ENCODE assay signal across 23 cellular contexts in genomic region chr20:50692553-50692933, GRCh38. TPM values are rescaled to one million over a fixed set of nuclear protein-coding genes. Genes with fewer than 3 reads are reported as not detected.
DNase-seq lines count a peak whose midpoint lies in the region; FAIRE-seq and TF ChIP-seq lines count a peak whose summit lies in the region.
"Had no signal": no experiment of that assay in that cellular context is flagged by ENCODE, and none has a peak within 500 bp of the region (broad histone marks: within the 10 kb centered on the region; RNA-seq: fewer than 3 reads in every experiment).

No MANE protein-coding gene starts in this region.

- no peaks in the 10 kb centered on the region for H3K9me3 Mint-ChIP-seq in MCF 10A (ENCODE audit: unreplicated experiment)
- H3K9me3 Mint-ChIP-seq: activated naive CD4-positive, alpha-beta T cell treated with anti-CD3 and anti-CD28 coated beads, Interleukin-2, amount 50 U/mL, for 72 hours; activated T-cell treated with anti-CD3 and anti-CD28 coated beads, Interleukin-2, amount 50 U/mL, for 72 hours; stimulated activated naive CD8-positive, alpha-beta T cell treated with anti-CD3 and anti-CD28 coated beads, Interleukin-15, Interleukin-2, amounts not matched to agents 100 ng/mL and 50 ng/mL, for 24 hours had no signal

- POLR2A ChIA-PET in MCF 10A (lab: Yijun Ruan, JAX): no interaction called here

- H3K9ac ChIP-seq in mammary epithelial cell (ENCODE audit: insufficient read depth, low read length): no peak overlapping the region
- no peak overlapping the region for H3K9ac ChIP-seq in liver (ENCODE audit: low read depth in 1 of 2, low read length in 2 of 2)
- no peak overlapping the region for H3K9ac ChIP-seq in kidney (ENCODE audit: low read length in 2 of 2)

- no peaks in the 10 kb centered on the region for H3K36me3 Mint-ChIP-seq in MCF 10A (ENCODE audit: insufficient read depth, unreplicated experiment)
- H3K36me3 Mint-ChIP-seq: activated naive CD4-positive, alpha-beta T cell treated with anti-CD3 and anti-CD28 coated beads, Interleukin-2, amount 50 U/mL, for 72 hours had no signal

- no peak overlapping the region for H3K27ac Mint-ChIP-seq in MCF 10A (ENCODE audit: low read depth, unreplicated experiment)
- H3K27ac Mint-ChIP-seq: activated naive CD4-positive, alpha-beta T cell treated with anti-CD3 and anti-CD28 coated beads, Interleukin-2, amount 50 U/mL, for 72 hours; activated T-cell treated with anti-CD3 and anti-CD28 coated beads, Interleukin-2, amount 50 U/mL, for 72 hours; progenitor cell of endocrine pancreas; stimulated activated naive CD8-positive, alpha-beta T cell treated with anti-CD3 and anti-CD28 coated beads, Interleukin-15, Interleukin-2, amounts not matched to agents 100 ng/mL and 50 ng/mL, for 24 hours had no signal

- H3K4me1 ChIP-seq in mammary epithelial cell (ENCODE audit: insufficient read depth, low read length): peaks cover 10% of the 10 kb centered on the region
- H3K4me1 ChIP-seq in liver (ENCODE audit: control insufficient read depth in 4 of 4, insufficient read depth in 4 of 4, low read length in 3 of 4): peaks cover 0 to 8% (median 1%) of the 10 kb centered on the region in 4 donors
- H3K4me1 ChIP-seq in tibial nerve: peaks cover 0 to 33% (median 8%) of the 10 kb centered on the region in 4 donors
- peaks cover 0 to 14% of the 10 kb centered on the region in 2 donors for H3K4me1 ChIP-seq in kidney (ENCODE audit: control insufficient read depth in 1 of 2, insufficient read depth in 1 of 2, low read depth in 1 of 2, low read length in 2 of 2)
- H3K4me1 ChIP-seq: SJSA1 had no signal

- dilution Hi-C loops in mammary epithelial cell (cut with HindIII; ENCODE audit: low sequenced_read_pairs): no loop called here

- intact Hi-C loops in mammary epithelial cell (cut with micrococcal nuclease): no loop called here
- intact Hi-C loops in MCF 10A (cut with micrococcal nuclease): no loop called here
- intact Hi-C loops in kidney (cut with DNase I): no loop called here

- H3K9me3 ChIP-seq in mammary epithelial cell (replicated peaks; ENCODE audit: insufficient read depth, low read length): no peaks in the 10 kb centered on the region
- no peaks in the 10 kb centered on the region for H3K9me3 ChIP-seq in liver (ENCODE audit: control insufficient read depth in 4 of 4, low read length in 3 of 4)
- no peaks in the 10 kb centered on the region for H3K9me3 ChIP-seq in tibial nerve
- no peaks in the 10 kb centered on the region for H3K9me3 ChIP-seq in kidney (ENCODE audit: control insufficient read depth in 1 of 2, low read length in 2 of 2)
- H3K9me3 ChIP-seq: SJSA1, upper lobe of right lung had no signal

- no peak for DNase-seq in mammary epithelial cell
- DNase-seq in MCF 10A (ENCODE audit: unreplicated experiment): no peak
- DNase-seq in tibial nerve (ENCODE audit: low spot score in 2 of 2): no peak
- no peak for DNase-seq in iPS-NIHi7 (ENCODE audit: extremely low spot score)
- no peak for DNase-seq in stimulated activated naive CD4-positive, alpha-beta T cell treated with Interleukin-2 at 50 U/mL for 16 hours (lab: John Stamatoyannopoulos, UW)
- no peak for DNase-seq in kidney
- DNase-seq: 8988T; activated T-cell treated with anti-CD3 and anti-CD28 coated beads, Interleukin-2, amount 50 U/mL, for 72 hours; brain microvascular endothelial cell; Calu3; NCI-H1694 treated with DMSO at 0.1 percent for 48 hours; NCI-H2227 treated with DMSO at 0.1 percent for 48 hours; upper lobe of right lung had no signal

- TF ChIP-seq CTCF in mammary epithelial cell (conservative IDR thresholded peaks at IDR 0.05 in 1 of 2, IDR thresholded peaks at IDR 0.05 in 1 of 2; ENCODE audit: extremely low read depth in 1 of 2, insufficient read depth in 1 of 2, low read depth in 1 of 2, low read length in 2 of 2) (no peak), MCF 10A (IDR thresholded peaks at IDR 0.05; ENCODE audit: unreplicated experiment) (no peak), liver (IDR thresholded peaks at IDR 0.05; ENCODE audit: low read depth, low read length, missing input control) (no peak), tibial nerve (IDR thresholded peaks at IDR 0.05) (no peak), kidney (IDR thresholded peaks at IDR 0.05; ENCODE audit: borderline replicate concordance, extremely low read depth, insufficient read depth) (no peak)

- TF ChIP-seq POLR2A in tibial nerve (IDR thresholded peaks at IDR 0.05): no peak

- WGBS in mammary epithelial cell (ENCODE audit: low coverage, missing lambda C conversion rate): 90% methylated on average over 2 of the region's 2 CpGs
- WGBS in liver: 82% methylated on average over 2 of the region's 2 CpGs
- WGBS in tibial nerve, 2 donors: 82 to 92% methylated on average over 2 of the region's 2 CpGs

- TF ChIP-seq RAD21 in liver (IDR thresholded peaks at IDR 0.05): no peak

- CTCF ChIA-PET in mammary epithelial cell (lab: Charles Lee; ENCODE audit: low non-redundant PET) (interaction anchor here (0.6 kb wide), 1 partner anchor 57 kb away, joined by 3 read pairs; no protein-coding TSS in a partner anchor), MCF 10A (lab: Yijun Ruan, JAX) (interaction anchor here (1.4 kb wide), 1 partner anchor 18 kb away, joined by 6 read pairs; no protein-coding TSS in a partner anchor)

- BruUV-seq in mammary epithelial cell (replicated peaks; lab: Mats Ljungman, UMichigan) (no TSS peak), MCF 10A (replicated peaks; lab: Mats Ljungman, UMichigan) (no TSS peak)

- H3K27me3 Mint-ChIP-seq in MCF 10A (ENCODE audit: insufficient read depth, unreplicated experiment): no peaks in the 10 kb centered on the region

- no peak for TF ChIP-seq EP300 in tibial nerve (IDR thresholded peaks at IDR 0.05)

- H4K20me1 ChIP-seq in mammary epithelial cell (ENCODE audit: insufficient read depth, low read length): no peaks in the 10 kb centered on the region

- no peaks in the 10 kb centered on the region for H3K79me2 ChIP-seq in mammary epithelial cell (ENCODE audit: insufficient read depth, low read length)

- peaks cover 12% of the 10 kb centered on the region for H3K4me1 Mint-ChIP-seq in MCF 10A (ENCODE audit: insufficient read depth, unreplicated experiment)

- H3K36me3 ChIP-seq in mammary epithelial cell (ENCODE audit: insufficient read depth, low read length) (no peaks in the 10 kb centered on the region), liver (ENCODE audit: control insufficient read depth in 4 of 4, insufficient read depth in 3 of 4, low read depth in 1 of 4, low read length in 3 of 4) (no peaks in the 10 kb centered on the region), tibial nerve (no peaks in the 10 kb centered on the region), kidney (ENCODE audit: control insufficient read depth in 1 of 2, insufficient read depth in 2 of 2, low read length in 2 of 2) (no peaks in the 10 kb centered on the region)
- H3K36me3 ChIP-seq: brain microvascular endothelial cell, SJSA1, upper lobe of right lung had no signal

- H3K27ac ChIP-seq in mammary epithelial cell (ENCODE audit: insufficient read depth, low read depth, low read length) (no peak overlapping the region), angular gyrus (ENCODE audit: low read depth, low read length) (peak overlapping the region; percentile 10), liver (ENCODE audit: low read depth in 1 of 2, low read length in 2 of 2) (peak overlapping the region; percentile 47 to 54), tibial nerve (peak overlapping the region; percentile 14 to 85 (median 70)), kidney (ENCODE audit: low read depth in 2 of 2, low read length in 2 of 2) (peak overlapping the region in 1 of 2 donors; percentile 40)
- H3K27ac ChIP-seq: brain microvascular endothelial cell, SJSA1, upper lobe of right lung had no signal

- H3K27me3 ChIP-seq in mammary epithelial cell (ENCODE audit: insufficient read depth, low read length) (no peaks in the 10 kb centered on the region), liver (ENCODE audit: control insufficient read depth in 4 of 4, insufficient read depth in 4 of 4, low read length in 3 of 4) (no peaks in the 10 kb centered on the region), tibial nerve (peaks cover 0 to 19% of the 10 kb centered on the region in 2 donors)
- H3K27me3 ChIP-seq: brain microvascular endothelial cell, SJSA1 had no signal

- no peak overlapping the region for H3K4me2 ChIP-seq in mammary epithelial cell (ENCODE audit: insufficient read depth, low read depth, low read length)

- in situ Hi-C loops in mammary epithelial cell (cut with MboI; ENCODE audit: low sequenced_read_pairs in 2 of 2): no loop called here

- no peak overlapping the region for H3K4me3 ChIP-seq in mammary epithelial cell (replicated peaks in 1 of 3; ENCODE audit: insufficient read depth in 1 of 3, low read depth in 2 of 3, low read length in 3 of 3)
- no peak overlapping the region for H3K4me3 ChIP-seq in liver (ENCODE audit: low read depth in 1 of 3, low read length in 3 of 3)
- H3K4me3 ChIP-seq in tibial nerve: no peak overlapping the region
- H3K4me3 ChIP-seq in kidney (ENCODE audit: low read length in 2 of 2): peak overlapping the region in 1 of 2 donors; percentile 27
- H3K4me3 ChIP-seq: SJSA1 had no signal

- no peak overlapping the region for H3K4me3 Mint-ChIP-seq in MCF 10A (ENCODE audit: unreplicated experiment)
- H3K4me3 Mint-ChIP-seq: stimulated activated naive CD8-positive, alpha-beta T cell treated with anti-CD3 and anti-CD28 coated beads, Interleukin-15, Interleukin-2, amounts not matched to agents 100 ng/mL and 50 ng/mL, for 24 hours had no signal

- H2AFZ ChIP-seq in mammary epithelial cell (ENCODE audit: low read depth, low read length): peak overlapping the region; percentile 25

- FAIRE-seq in kidney (lab: Jason Lieb, UNC): no peak
- FAIRE-seq: colon, H54 had no signal

RNA-seq across cellular contexts. Expression of gene RIPOR3, which starts 1.2 kb away (rescaled TPM):
- under 1 TPM in 1 of 2 donors, not detected in 1; under 0.01 TPM for total RNA-seq in mammary epithelial cell
- polyA plus RNA-seq in mammary epithelial cell: not detected
- polyA minus RNA-seq in mammary epithelial cell: not detected
- not detected in 2 replicates for total RNA-seq in MCF 10A (2022)
- 10 to 100 TPM; 23.8 to 90.3 TPM for total RNA-seq in liver
- polyA plus RNA-seq in liver: 1 to 10 TPM; 5.6 to 8.9 TPM
- total RNA-seq in tibial nerve: 10 to 100 TPM; 24.5 to 73.0 (median 35.5) TPM
- total RNA-seq in kidney: 14.6 TPM
- polyA plus RNA-seq in kidney (ENCODE audit: insufficient read depth, low read depth, low replicate concordance): 10.5 TPM
- total RNA-seq: activated CD8-positive, alpha-beta memory T cell treated with anti-CD3 and anti-CD28 coated beads for 36 hours; T-helper 2 cell treated with Interferon-gamma antibody and Interleukin-4, amounts not matched to agents 100 ng/mL and 5 ng/mL, for 36 hours had no signal

RNA-seq across cellular contexts. Expression of gene PARD6B, which starts 38.8 kb away (rescaled TPM):
- total RNA-seq in mammary epithelial cell: 1 to 10 TPM; 5.6 to 7.7 TPM
- polyA plus RNA-seq in mammary epithelial cell: 1.5 TPM
- polyA minus RNA-seq in mammary epithelial cell: 4.8 TPM
- total RNA-seq in MCF 10A (2022): 5.3 and 5.8 TPM in 2 replicates
- total RNA-seq in liver: 1 to 10 TPM; 6.2 to 8.8 TPM
- polyA plus RNA-seq in liver: 1 to 10 TPM; 1.2 to 5.7 TPM
- total RNA-seq in tibial nerve: 1 to 10 TPM; 2.4 to 3.8 (median 3.5) TPM
- 72.0 TPM for total RNA-seq in kidney
- 9.2 TPM for polyA plus RNA-seq in kidney (ENCODE audit: insufficient read depth, low read depth, low replicate concordance)

Comparison
In these comparisons a context has a peak if more than half of its experiments do, and no peak if none do; other contexts are left out.
1. RNA of gene RIPOR3, which starts 1.2 kb away (total RNA-seq): 23.8 to 90.3 TPM in liver, 24.5 to 73.0 TPM in tibial nerve and 14.6 TPM in kidney (single experiment); under 0.01 TPM in mammary epithelial cell and not detected in MCF 10A; every median in the first group is over 10 times any median in the second.